ENCODE assay signal across 1 cellular context in the genomic region with DNA sequence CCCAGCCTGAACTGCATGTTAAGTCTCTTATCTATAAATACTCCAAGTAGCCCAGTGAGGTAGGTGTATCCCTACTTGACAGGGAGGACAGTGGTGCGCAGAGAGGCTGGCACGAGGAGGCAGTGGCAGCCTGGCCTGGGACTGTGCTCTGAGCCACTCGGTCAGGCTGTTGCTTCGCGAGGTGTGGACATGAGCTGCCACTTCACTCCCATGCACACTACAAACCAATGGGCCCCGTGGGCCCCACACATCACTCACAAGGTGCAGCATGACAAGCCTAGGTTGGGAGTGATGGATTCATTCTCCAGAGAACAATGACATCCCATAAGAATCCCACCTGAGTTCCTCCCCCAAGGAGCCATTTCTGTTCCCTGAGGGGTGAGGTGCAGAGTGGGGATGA.
A peak's percentile ranks its signal among the peaks of the same experiment; 100 is the strongest.
TF ChIP-seq lines count a peak whose summit lies in the region.

No MANE protein-coding gene starts in this region.

TF ChIP-seq in HepG2, 621 proteins besides CTCF, POLR2A, EP300 and RAD21 (continued from another document):
- TF ChIP-seq, protein P1, sequence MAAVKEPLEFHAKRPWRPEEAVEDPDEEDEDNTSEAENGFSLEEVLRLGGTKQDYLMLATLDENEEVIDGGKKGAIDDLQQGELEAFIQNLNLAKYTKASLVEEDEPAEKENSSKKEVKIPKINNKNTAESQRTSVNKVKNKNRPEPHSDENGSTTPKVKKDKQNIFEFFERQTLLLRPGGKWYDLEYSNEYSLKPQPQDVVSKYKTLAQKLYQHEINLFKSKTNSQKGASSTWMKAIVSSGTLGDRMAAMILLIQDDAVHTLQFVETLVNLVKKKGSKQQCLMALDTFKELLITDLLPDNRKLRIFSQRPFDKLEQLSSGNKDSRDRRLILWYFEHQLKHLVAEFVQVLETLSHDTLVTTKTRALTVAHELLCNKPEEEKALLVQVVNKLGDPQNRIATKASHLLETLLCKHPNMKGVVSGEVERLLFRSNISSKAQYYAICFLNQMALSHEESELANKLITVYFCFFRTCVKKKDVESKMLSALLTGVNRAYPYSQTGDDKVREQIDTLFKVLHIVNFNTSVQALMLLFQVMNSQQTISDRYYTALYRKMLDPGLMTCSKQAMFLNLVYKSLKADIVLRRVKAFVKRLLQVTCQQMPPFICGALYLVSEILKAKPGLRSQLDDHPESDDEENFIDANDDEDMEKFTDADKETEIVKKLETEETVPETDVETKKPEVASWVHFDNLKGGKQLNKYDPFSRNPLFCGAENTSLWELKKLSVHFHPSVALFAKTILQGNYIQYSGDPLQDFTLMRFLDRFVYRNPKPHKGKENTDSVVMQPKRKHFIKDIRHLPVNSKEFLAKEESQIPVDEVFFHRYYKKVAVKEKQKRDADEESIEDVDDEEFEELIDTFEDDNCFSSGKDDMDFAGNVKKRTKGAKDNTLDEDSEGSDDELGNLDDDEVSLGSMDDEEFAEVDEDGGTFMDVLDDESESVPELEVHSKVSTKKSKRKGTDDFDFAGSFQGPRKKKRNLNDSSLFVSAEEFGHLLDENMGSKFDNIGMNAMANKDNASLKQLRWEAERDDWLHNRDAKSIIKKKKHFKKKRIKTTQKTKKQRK (IDR thresholded peaks at IDR 0.05; ENCODE audit: low read length), result no peak
- TF ChIP-seq SP4 (CRISPR knock-in tag; IDR thresholded peaks at IDR 0.05) (no peak), EED (CRISPR knock-in tag; IDR thresholded peaks at IDR 0.05) (0 out of 2 replicates have a peak, but pooled peaks have one; percentile 30), CAMTA2 (CRISPR knock-in tag; IDR thresholded peaks at IDR 0.05; ENCODE audit: borderline replicate concordance) (no peak)
- TF ChIP-seq, protein P2, sequence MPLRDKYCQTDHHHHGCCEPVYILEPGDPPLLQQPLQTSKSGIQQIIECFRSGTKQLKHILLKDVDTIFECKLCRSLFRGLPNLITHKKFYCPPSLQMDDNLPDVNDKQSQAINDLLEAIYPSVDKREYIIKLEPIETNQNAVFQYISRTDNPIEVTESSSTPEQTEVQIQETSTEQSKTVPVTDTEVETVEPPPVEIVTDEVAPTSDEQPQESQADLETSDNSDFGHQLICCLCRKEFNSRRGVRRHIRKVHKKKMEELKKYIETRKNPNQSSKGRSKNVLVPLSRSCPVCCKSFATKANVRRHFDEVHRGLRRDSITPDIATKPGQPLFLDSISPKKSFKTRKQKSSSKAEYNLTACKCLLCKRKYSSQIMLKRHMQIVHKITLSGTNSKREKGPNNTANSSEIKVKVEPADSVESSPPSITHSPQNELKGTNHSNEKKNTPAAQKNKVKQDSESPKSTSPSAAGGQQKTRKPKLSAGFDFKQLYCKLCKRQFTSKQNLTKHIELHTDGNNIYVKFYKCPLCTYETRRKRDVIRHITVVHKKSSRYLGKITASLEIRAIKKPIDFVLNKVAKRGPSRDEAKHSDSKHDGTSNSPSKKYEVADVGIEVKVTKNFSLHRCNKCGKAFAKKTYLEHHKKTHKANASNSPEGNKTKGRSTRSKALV (CRISPR knock-in tag; IDR thresholded peaks at IDR 0.05), result no peak
